Comparison of ENCODE assay signal across 14 cellular contexts in genomic region chr10:36188461-36188860, GRCh38.
A peak's percentile ranks its signal among the peaks of the same experiment; 100 is the strongest.
DNase-seq lines count a peak whose midpoint lies in the region; ATAC-seq and TF ChIP-seq lines count a peak whose summit lies in the region.
"Had no signal": no experiment of that assay in that cellular context is flagged by ENCODE, and none has a peak within 500 bp of the region (broad histone marks: within the 10 kb centered on the region; RNA-seq: fewer than 3 reads in every experiment).

No MANE protein-coding gene starts in this region.

- H3K27me3 ChIP-seq in GM23248 (replicated peaks; ENCODE audit: insufficient read depth) (no peaks in the 10 kb centered on the region), esophagus muscularis mucosa (no peaks in the 10 kb centered on the region), osteoblast (ENCODE audit: insufficient read depth, low read length) (no peaks in the 10 kb centered on the region)

- H3K79me2 ChIP-seq in GM23248 (ENCODE audit: insufficient read depth) (no peaks in the 10 kb centered on the region), osteoblast (ENCODE audit: insufficient read depth, low read length) (no peaks in the 10 kb centered on the region)

- H3K4me3 ChIP-seq in GM23248 (no peak overlapping the region), esophagus muscularis mucosa (no peak overlapping the region), osteoblast (ENCODE audit: insufficient read depth, low read length) (no peak overlapping the region)

- H3K9me3 ChIP-seq in GM23248 (ENCODE audit: low read depth) = no peaks in the 10 kb centered on the region
- peaks cover 0 to 36% (median 24%) of the 10 kb centered on the region in 4 donors for H3K9me3 ChIP-seq in esophagus muscularis mucosa
- no peaks in the 10 kb centered on the region for H3K9me3 ChIP-seq in osteoblast (ENCODE audit: low read depth, low read length)

- no peak for ATAC-seq in GM19452 (IDR thresholded peaks at IDR 0.05; ENCODE audit: unreplicated experiment)
- no peak for ATAC-seq in HG02938 (IDR thresholded peaks at IDR 0.05; ENCODE audit: unreplicated experiment)
- ATAC-seq: left lobe of liver had no signal

- DNase-seq in GM23248 = no peak
- DNase-seq in NCI-H446 (lab: John Stamatoyannopoulos, UW) = peak; percentile 42 to 45
- DNase-seq in esophagus muscularis mucosa (ENCODE audit: extremely low spot score) = no peak
- DNase-seq in osteoblast (ENCODE audit: insufficient read length, low spot score, missing footprints) = peak; percentile 17
- DNase-seq in effector CD8-positive, alpha-beta T cell (lab: John Stamatoyannopoulos, UW) = no peak
- DNase-seq in cerebellar cortex (ENCODE audit: low spot score) = no peak
- DNase-seq: cerebellar nuclear complex, foreskin fibroblast, NCI-H526 treated with DMSO at 0.1 percent for 48 hours, T-helper 1 cell had no signal

- H4K20me1 ChIP-seq in GM23248 (ENCODE audit: insufficient read depth) = no peaks in the 10 kb centered on the region
- H4K20me1 ChIP-seq in osteoblast (ENCODE audit: insufficient read depth, low read length) = no peaks in the 10 kb centered on the region

- H3K9ac ChIP-seq in GM23248 = no peak overlapping the region

- no peak for TF ChIP-seq POLR2A in esophagus muscularis mucosa (IDR thresholded peaks at IDR 0.05; ENCODE audit: low read depth)

- no peaks in the 10 kb centered on the region for H3K9me2 ChIP-seq in GM23248 (ENCODE audit: insufficient read depth)

- H3K4me2 ChIP-seq in GM23248 (ENCODE audit: unreplicated experiment) (no peak overlapping the region), osteoblast (ENCODE audit: insufficient read depth, low read length) (no peak overlapping the region)

- no peak overlapping the region for H3K27ac ChIP-seq in GM23248
- peak overlapping the region in 3 of 4 donors; percentile 34 to 52 (median 40) for H3K27ac ChIP-seq in esophagus muscularis mucosa (replicated peaks in 1 of 4)
- no peak overlapping the region for H3K27ac ChIP-seq in osteoblast (ENCODE audit: low read depth, low read length)
- H3K27ac ChIP-seq: RWPE1 had no signal

- intact Hi-C loops in esophagus muscularis mucosa (cut with DNase I) = no loop called here

- TF ChIP-seq CTCF in esophagus muscularis mucosa (IDR thresholded peaks at IDR 0.05) = no peak
- no peak for TF ChIP-seq CTCF in osteoblast (IDR thresholded peaks at IDR 0.05; ENCODE audit: extremely low read depth, low read depth, low read length)

- TF ChIP-seq EP300 in esophagus muscularis mucosa (IDR thresholded peaks at IDR 0.05) = no peak

- in situ Hi-C loops in GM23248 (cut with MboI) = no loop called here

- no peaks in the 10 kb centered on the region for H3K36me3 ChIP-seq in GM23248 (ENCODE audit: low read depth)
- H3K36me3 ChIP-seq in esophagus muscularis mucosa = no peaks in the 10 kb centered on the region
- no peaks in the 10 kb centered on the region for H3K36me3 ChIP-seq in osteoblast (ENCODE audit: insufficient read depth, low read length)

- 59 to 70% methylated on average over 4 of the region's 4 CpGs for WGBS in GM23248 (ENCODE audit: low coverage in 1 of 2, low lambda C conversion rate in 2 of 2, missing lambda C conversion rate in 2 of 2), 2 experiments
- whole genome bisulfite sequencing in esophagus muscularis mucosa = 33% methylated on average over 4 of the region's 4 CpGs

- 0 out of 2 replicates have a peak, but pooled peaks cover 7% of the 10 kb centered on the region for H3K4me1 ChIP-seq in GM23248 (ENCODE audit: insufficient read depth)
- peaks cover 0 to 13% (median 5%) of the 10 kb centered on the region in 4 donors for H3K4me1 ChIP-seq in esophagus muscularis mucosa
- no peaks in the 10 kb centered on the region for H3K4me1 ChIP-seq in osteoblast (ENCODE audit: insufficient read depth, low read length)

- peak overlapping the region; percentile 74 for H2AFZ ChIP-seq in GM23248
- peak overlapping the region; percentile 65 for H2AFZ ChIP-seq in osteoblast (ENCODE audit: low read length)

- H3F3A ChIP-seq in GM23248 (ENCODE audit: insufficient read depth) = no peaks in the 10 kb centered on the region

Comparison
In these comparisons a context has a peak if more than half of its experiments do, and no peak if none do; other contexts are left out.
1. DNase-seq: peak in NCI-H446 (2 of 2) and osteoblast (single experiment); none in GM23248 (single experiment), esophagus muscularis mucosa (single experiment), effector CD8-positive, alpha-beta T cell (single experiment) and cerebellar cortex (single experiment).
2. H3K27ac ChIP-seq: peak in esophagus muscularis mucosa (3 of 4); none in GM23248 (single experiment) and osteoblast (single experiment).